Comparison of ENCODE assay signal across 8 cellular contexts in the genomic region with DNA sequence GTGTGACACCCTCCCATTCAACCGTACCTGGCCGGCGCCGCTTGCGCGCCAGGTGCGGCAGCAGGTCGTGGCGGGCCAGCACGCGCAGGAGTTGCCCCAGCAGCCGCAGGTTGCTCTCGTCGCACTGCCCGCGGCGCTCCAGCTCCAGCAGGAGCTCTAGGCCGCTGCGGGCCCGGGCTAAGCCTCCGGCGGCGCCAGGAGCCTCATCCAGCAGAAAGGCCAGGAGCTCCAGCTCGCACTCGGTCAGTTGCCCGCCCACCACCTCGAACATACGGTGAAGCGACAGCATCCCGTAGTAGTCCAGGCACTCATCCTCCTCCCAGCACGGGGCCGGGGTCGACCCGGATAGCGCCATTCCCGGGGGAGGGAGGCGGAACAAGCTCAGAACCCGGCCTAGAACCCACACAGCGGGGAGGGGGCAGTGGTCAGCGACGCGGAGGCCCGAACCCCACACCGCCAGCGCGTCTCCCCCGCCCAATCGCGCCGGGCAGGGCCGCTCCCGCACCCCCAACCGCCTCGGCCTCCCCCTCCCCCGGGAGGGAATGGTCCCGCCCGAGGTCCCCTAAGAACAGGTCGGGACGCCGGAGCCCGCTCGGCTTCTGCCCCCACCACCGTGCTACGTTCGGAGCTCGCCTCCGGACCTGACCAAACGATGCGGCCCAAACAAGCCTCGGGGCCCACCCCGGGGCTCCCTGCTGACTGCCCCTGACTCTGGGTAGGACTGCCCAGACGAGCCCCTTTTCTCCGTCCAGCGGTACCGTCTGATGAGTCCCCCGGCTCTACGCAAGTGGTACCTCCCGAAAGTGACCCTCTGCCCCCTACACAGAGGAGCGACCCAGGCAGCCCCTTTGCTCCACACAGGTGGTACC. TPM values are rescaled to one million over a fixed set of nuclear protein-coding genes. Genes with fewer than 3 reads are reported as not detected.
A peak's percentile ranks its signal among the peaks of the same experiment; 100 is the strongest.
DNase-seq lines count a peak whose midpoint lies in the region; ATAC-seq and TF ChIP-seq lines count a peak whose summit lies in the region.

No MANE protein-coding gene starts in this region.

- peak; percentile 3 for ATAC-seq in GM21576 (IDR thresholded peaks at IDR 0.05; ENCODE audit: unreplicated experiment)
- peak; percentile 2 for ATAC-seq in activated T-helper 17 cell treated with anti-CD3 and anti-CD28 coated beads, Interleukin-2, amount 50 U/mL, for 72 hours (replicated peaks)
- no peak for ATAC-seq in foreskin keratinocyte
- ATAC-seq in GM18873 (IDR thresholded peaks at IDR 0.05; ENCODE audit: low FRiP score, unreplicated experiment), result no peak

- peak overlapping the region; percentile 72 for H2AFZ ChIP-seq in neuron (ENCODE audit: low read depth, low read length)

- H3K9me3 ChIP-seq in neuron (ENCODE audit: low read length), result no peaks in the 10 kb centered on the region

- peak overlapping the region; percentile 79 for H3K4me3 ChIP-seq in neuron (ENCODE audit: low read length)

- peaks cover 30% of the 10 kb centered on the region for H3K36me3 ChIP-seq in neuron (ENCODE audit: insufficient read depth, low read length)

- H3K27ac ChIP-seq in foreskin keratinocyte, result peak overlapping the region; percentile 57

- no peaks in the 10 kb centered on the region for H3K9me3 Mint-ChIP-seq in activated T-helper 17 cell treated with anti-CD3 and anti-CD28 coated beads, Interleukin-2, amount 50 U/mL, for 72 hours

- H3K27me3 Mint-ChIP-seq in activated T-helper 17 cell treated with anti-CD3 and anti-CD28 coated beads, Interleukin-2, amount 50 U/mL, for 72 hours, result no peaks in the 10 kb centered on the region

- H3K36me3 Mint-ChIP-seq in activated T-helper 17 cell treated with anti-CD3 and anti-CD28 coated beads, Interleukin-2, amount 50 U/mL, for 72 hours (ENCODE audit: low read depth), result peaks cover 70% of the 10 kb centered on the region

- peak overlapping the region; percentile 95 for H3K27ac Mint-ChIP-seq in activated T-helper 17 cell treated with anti-CD3 and anti-CD28 coated beads, Interleukin-2, amount 50 U/mL, for 72 hours

- peak overlapping the region; percentile 95 for H3K4me3 Mint-ChIP-seq in activated T-helper 17 cell treated with anti-CD3 and anti-CD28 coated beads, Interleukin-2, amount 50 U/mL, for 72 hours

- TF ChIP-seq CTCF in foreskin keratinocyte (conservative IDR thresholded peaks at IDR 0.05) (no peak), GM10248 (IDR thresholded peaks at IDR 0.05; ENCODE audit: control extremely low read depth, extremely low read depth, low read depth, missing control alignments) (no peak)

- CTCF ChIA-PET in GM10248 (lab: Yijun Ruan, JAX), result interaction anchor here (0.9 to 2.4 kb wide), 8 partner anchors 10 to 102 kb away, joined by 3 to 8 read pairs (median 4); a partner anchor contains a TSS

- H3K4me1 ChIP-seq in foreskin keratinocyte (no peaks in the 10 kb centered on the region), neuron (ENCODE audit: insufficient read depth, low read length) (peaks cover 30% of the 10 kb centered on the region)

- H3K27me3 ChIP-seq in foreskin keratinocyte, result no peaks in the 10 kb centered on the region
- H3K27me3 ChIP-seq in neuron (ENCODE audit: insufficient read depth, low read length), result no peaks in the 10 kb centered on the region

- POLR2A ChIA-PET in GM10248 (lab: Yijun Ruan, JAX), result interaction anchor here (0.6 to 2.0 kb wide), 4 partner anchors 9 to 26 kb away, joined by 3 to 8 read pairs (median 4); no protein-coding TSS in a partner anchor

- peaks cover 44% of the 10 kb centered on the region for H3K4me1 Mint-ChIP-seq in activated T-helper 17 cell treated with anti-CD3 and anti-CD28 coated beads, Interleukin-2, amount 50 U/mL, for 72 hours

- DNase-seq in CD1c-positive myeloid dendritic cell (ENCODE audit: extremely low spot score), result peak; percentile 27
- peak; percentile 45 for DNase-seq in NCI-H1105 treated with DMSO at 0.1 percent for 48 hours (lab: John Stamatoyannopoulos, UW)
- peak in 1 of 2 donors; percentile 22 for DNase-seq in foreskin keratinocyte
- DNase-seq in GM10248 (ENCODE audit: extremely low spot score), result no peak

RNA-seq across cellular contexts. Expression of a gene that starts 0.6 kb away (rescaled TPM):
- total RNA-seq in activated T-helper 17 cell treated with anti-CD3 and anti-CD28 coated beads, Interleukin-2, amount 50 U/mL, for 72 hours, result 10 to 100 TPM; 37.4 to 45.7 TPM
- total RNA-seq in foreskin keratinocyte, result 33.2 and 35.1 TPM in 2 replicates
- 35.4 and 40.6 TPM in 2 replicates for polyA plus RNA-seq in foreskin keratinocyte

RNA-seq across cellular contexts. Expression of a gene that starts 3.2 kb away (rescaled TPM):
- 10 to 100 TPM; 17.2 to 18.0 TPM for total RNA-seq in activated T-helper 17 cell treated with anti-CD3 and anti-CD28 coated beads, Interleukin-2, amount 50 U/mL, for 72 hours
- 13.5 and 15.1 TPM in 2 replicates for total RNA-seq in foreskin keratinocyte
- polyA plus RNA-seq in foreskin keratinocyte, result 7.2 and 7.5 TPM in 2 replicates

RNA-seq across cellular contexts. Expression of a gene that starts 25.5 kb away (rescaled TPM):
- total RNA-seq in activated T-helper 17 cell treated with anti-CD3 and anti-CD28 coated beads, Interleukin-2, amount 50 U/mL, for 72 hours, result 10 to 100 TPM; 30.3 to 47.2 TPM
- total RNA-seq in foreskin keratinocyte, result 37.2 and 42.6 TPM in 2 replicates
- 66.2 and 69.5 TPM in 2 replicates for polyA plus RNA-seq in foreskin keratinocyte

RNA-seq across cellular contexts. Expression of a gene that starts 38.0 kb away (rescaled TPM):
- total RNA-seq in activated T-helper 17 cell treated with anti-CD3 and anti-CD28 coated beads, Interleukin-2, amount 50 U/mL, for 72 hours, result 10 to 100 TPM; 44.8 to 49.7 TPM
- 83.9 and 91.9 TPM in 2 replicates for total RNA-seq in foreskin keratinocyte
- 87.6 and 96.7 TPM in 2 replicates for polyA plus RNA-seq in foreskin keratinocyte

RNA-seq across cellular contexts. Expression of a gene that starts 52.2 kb away (rescaled TPM):
- 100 to 1,000 TPM in 1 of 2 donors, 10 to 100 TPM in 1; 85.4 to 165 TPM for total RNA-seq in activated T-helper 17 cell treated with anti-CD3 and anti-CD28 coated beads, Interleukin-2, amount 50 U/mL, for 72 hours
- 37.4 and 40.7 TPM in 2 replicates for total RNA-seq in foreskin keratinocyte
- 32.2 and 36.1 TPM in 2 replicates for polyA plus RNA-seq in foreskin keratinocyte

Comparison
In these comparisons a context has a peak if more than half of its experiments do, and no peak if none do; other contexts are left out.
1. ATAC-seq: peak in GM21576 (single experiment) and activated T-helper 17 cell treated with anti-CD3 and anti-CD28 coated beads, Interleukin-2, amount 50 U/mL, for 72 hours (single experiment); none in foreskin keratinocyte (single experiment) and GM18873 (single experiment).